Comparison of ENCODE assay signal across 9 cellular contexts in genomic region chr9:118522093-118523028, GRCh38.
DNase-seq lines count a peak whose midpoint lies in the region; ATAC-seq and TF ChIP-seq lines count a peak whose summit lies in the region.
"Had no signal": no experiment of that assay in that cellular context is flagged by ENCODE, and none has a peak within 500 bp of the region (broad histone marks: within the 10 kb centered on the region; RNA-seq: fewer than 3 reads in every experiment).

No MANE protein-coding gene starts in this region.

- no peak overlapping the region for H3K27ac Mint-ChIP-seq in naive thymus-derived CD8-positive, alpha-beta T cell

- no peak overlapping the region for H2BK12ac ChIP-seq in neuronal stem cell (ENCODE audit: low read length)

- no peaks in the 10 kb centered on the region for H3K36me3 Mint-ChIP-seq in naive thymus-derived CD8-positive, alpha-beta T cell

- H4K91ac ChIP-seq in neuronal stem cell (ENCODE audit: low read depth, low read length, poor library complexity): no peak overlapping the region

- ATAC-seq in GM21576 (IDR thresholded peaks at IDR 0.05; ENCODE audit: unreplicated experiment) (peak; percentile 94), Panc1 (no peak)
- ATAC-seq in naive thymus-derived CD8-positive, alpha-beta T cell: no peak

- no peak overlapping the region for H3K23ac ChIP-seq in neuronal stem cell (ENCODE audit: low read depth, low read length, poor library complexity)

- H3K79me1 ChIP-seq in neuronal stem cell (ENCODE audit: low read depth, low read length): no peaks in the 10 kb centered on the region

- in situ Hi-C loops in Panc1 (cut with HindIII; ENCODE audit: low pct_unique_long_range_greater_than_20kb, low sequenced_read_pairs): no loop called here

- no peaks in the 10 kb centered on the region for H3K9me3 ChIP-seq in Panc1 (ENCODE audit: control insufficient read depth, insufficient read depth, low read depth, low read length)
- no peaks in the 10 kb centered on the region for H3K9me3 ChIP-seq in neuronal stem cell (replicated peaks in 1 of 2; ENCODE audit: control insufficient read depth in 2 of 2, insufficient read depth in 1 of 2, low read depth in 1 of 2, low read length in 2 of 2)

- peak; percentile 23 for TF ChIP-seq CTCF in HL-60 (IDR thresholded peaks at IDR 0.05; ENCODE audit: insufficient read depth, low read length)
- TF ChIP-seq CTCF in Panc1 (IDR thresholded peaks at IDR 0.05): peak; percentile 53
- TF ChIP-seq CTCF in epithelial cell of proximal tubule (conservative IDR thresholded peaks at IDR 0.05; ENCODE audit: low read depth, low read length): peak; percentile 93

- H3K4ac ChIP-seq in neuronal stem cell (ENCODE audit: low read length): no peak overlapping the region

- intact Hi-C loops in Panc1 (cut with micrococcal nuclease; ENCODE audit: unreplicated experiment): no loop called here

- no TSS peak for BruUV-seq in Panc1 (replicated peaks; lab: Mats Ljungman, UMichigan)

- H4K8ac ChIP-seq in neuronal stem cell (ENCODE audit: low read depth, low read length): no peak overlapping the region

- no peak overlapping the region for H3K9ac ChIP-seq in neuronal stem cell (ENCODE audit: low read depth, low read length, poor library complexity)

- no peak overlapping the region for H3K4me3 Mint-ChIP-seq in naive thymus-derived CD8-positive, alpha-beta T cell

- no peaks in the 10 kb centered on the region for H3K27me3 ChIP-seq in HL-60 (ENCODE audit: insufficient read depth, poor library complexity, severe bottlenecking)
- no peaks in the 10 kb centered on the region for H3K27me3 ChIP-seq in Panc1 (ENCODE audit: control insufficient read depth, insufficient read depth, low read length)
- H3K27me3 ChIP-seq in neuronal stem cell (ENCODE audit: control insufficient read depth in 3 of 3, insufficient read depth in 3 of 3, low read depth in 1 of 3, low read length in 3 of 3): no peaks in the 10 kb centered on the region

- no peak overlapping the region for H2AFZ ChIP-seq in neuronal stem cell (ENCODE audit: low read length)

- DNase-seq in stimulated activated CD4-positive, alpha-beta T cell treated with anti-CD3 and anti-CD28 coated beads, Interleukin-15, amount 100 ng/mL, for 24 hours: peak; percentile 5
- DNase-seq in stimulated activated CD4-positive, alpha-beta T cell treated with anti-CD3 and anti-CD28 coated beads, Interleukin-4, amount 100 ng/mL, for 4 hours: no peak
- DNase-seq in HL-60 (ENCODE audit: low read depth in 1 of 2, low spot score in 1 of 2) (peak in 1 of 2 experiments; percentile 44), Panc1 (ENCODE audit: low read depth, low spot score) (peak; percentile 28), epithelial cell of proximal tubule (ENCODE audit: low read depth) (no peak), neuronal stem cell (ENCODE audit: low spot score) (peak; percentile 68)
- no peak for DNase-seq in naive thymus-derived CD8-positive, alpha-beta T cell

- no peak overlapping the region for H2BK15ac ChIP-seq in neuronal stem cell (ENCODE audit: low read length)

- H3K27ac ChIP-seq in HL-60 (replicated peaks): no peak overlapping the region
- H3K27ac ChIP-seq in Panc1 (ENCODE audit: low read length): no peak overlapping the region
- H3K27ac ChIP-seq in neuronal stem cell (replicated peaks; ENCODE audit: low read length): no peak overlapping the region

- no peak overlapping the region for H2AK5ac ChIP-seq in neuronal stem cell (ENCODE audit: low read depth, low read length)

- H3K18ac ChIP-seq in neuronal stem cell (ENCODE audit: low read length): no peak overlapping the region

- no peak overlapping the region for H3K4me3 ChIP-seq in HL-60 (replicated peaks; ENCODE audit: insufficient read depth, low read length)
- no peak overlapping the region for H3K4me3 ChIP-seq in Panc1 (ENCODE audit: low read depth in 2 of 2, low read length in 2 of 2)
- H3K4me3 ChIP-seq in epithelial cell of proximal tubule (ENCODE audit: low read depth, low read length): no peak overlapping the region
- H3K4me3 ChIP-seq in neuronal stem cell (ENCODE audit: low read length in 2 of 2): no peak overlapping the region
- H3K4me3 ChIP-seq: lung had no signal

- H3K14ac ChIP-seq in neuronal stem cell (ENCODE audit: low read length): no peak overlapping the region

- CTCF ChIA-PET in Panc1 (lab: Charles Lee): no interaction called here

- no peak overlapping the region for H2BK120ac ChIP-seq in neuronal stem cell (ENCODE audit: low read depth, low read length)

- peaks cover 0 to 4% (median 0%) of the 10 kb centered on the region in 9 donors for H3K9me3 Mint-ChIP-seq in naive thymus-derived CD8-positive, alpha-beta T cell

- no CpG with 5 or more reads among the region's 9 CpGs for WGBS in neuronal stem cell (ENCODE audit: extremely low coverage in 2 of 2, insufficient read length in 2 of 2, insufficient replicate concordance in 1 of 2), 2 donors

- no peaks in the 10 kb centered on the region for H3K36me3 ChIP-seq in Panc1 (ENCODE audit: control insufficient read depth, insufficient read depth, low read length)
- no peaks in the 10 kb centered on the region for H3K36me3 ChIP-seq in neuronal stem cell (replicated peaks in 1 of 2; ENCODE audit: control insufficient read depth in 2 of 2, insufficient read depth in 2 of 2, low read length in 2 of 2)

- no peaks in the 10 kb centered on the region for H3K4me1 Mint-ChIP-seq in naive thymus-derived CD8-positive, alpha-beta T cell

- POLR2A ChIA-PET in Panc1 (lab: Charles Lee): no interaction called here
- POLR2A ChIA-PET in naive thymus-derived CD8-positive, alpha-beta T cell (lab: Charles Lee): no interaction called here

- H2BK5ac ChIP-seq in neuronal stem cell (ENCODE audit: low read length): no peak overlapping the region

- no peaks in the 10 kb centered on the region for H3K4me1 ChIP-seq in Panc1 (ENCODE audit: control insufficient read depth, insufficient read depth, low read length)
- no peaks in the 10 kb centered on the region for H3K4me1 ChIP-seq in neuronal stem cell (ENCODE audit: control insufficient read depth in 2 of 2, insufficient read depth in 1 of 2, low read depth in 1 of 2, low read length in 2 of 2)

- no peak overlapping the region for H3K4me2 ChIP-seq in neuronal stem cell (ENCODE audit: insufficient read depth, low read length, poor library complexity, severe bottlenecking)

- H3K27me3 Mint-ChIP-seq in naive thymus-derived CD8-positive, alpha-beta T cell: peaks cover 0 to 12% (median 4%) of the 10 kb centered on the region in 5 donors

Comparison
In these comparisons a context has a peak if more than half of its experiments do, and no peak if none do; other contexts are left out.
1. DNase-seq: peak in stimulated activated CD4-positive, alpha-beta T cell treated with anti-CD3 and anti-CD28 coated beads, Interleukin-15, amount 100 ng/mL, for 24 hours (single experiment), Panc1 (single experiment) and neuronal stem cell (single experiment); none in stimulated activated CD4-positive, alpha-beta T cell treated with anti-CD3 and anti-CD28 coated beads, Interleukin-4, amount 100 ng/mL, for 4 hours (0 of 2), epithelial cell of proximal tubule (single experiment) and naive thymus-derived CD8-positive, alpha-beta T cell (0 of 10).
2. CTCF ChIP-seq: peak in every context shown above with its lines; median percentile 93 in epithelial cell of proximal tubule; 53 in Panc1; 23 in HL-60.